In genomic region chr9:32524558-32525461, GRCh38 we compare ENCODE assay signal across 8 cellular contexts. TPM values are rescaled to one million over a fixed set of nuclear protein-coding genes. Genes with fewer than 3 reads are reported as not detected.
DNase-seq lines count a peak whose midpoint lies in the region; ATAC-seq and TF ChIP-seq lines count a peak whose summit lies in the region.

No MANE protein-coding gene starts in this region.

- H3K4me3 ChIP-seq in lower lobe of right lung (peak overlapping the region; percentile 78), transverse colon (peak overlapping the region in 3 of 4 donors; percentile 54 to 77 (median 68))

- no peaks in the 10 kb centered on the region for H3K36me3 ChIP-seq in lower lobe of right lung
- H3K36me3 ChIP-seq in transverse colon: no peaks in the 10 kb centered on the region

- no peaks in the 10 kb centered on the region for H3K27me3 Mint-ChIP-seq in MCF 10A (ENCODE audit: insufficient read depth, unreplicated experiment)

- peaks cover 30% of the 10 kb centered on the region for H3K4me1 Mint-ChIP-seq in MCF 10A (ENCODE audit: insufficient read depth, unreplicated experiment)

- H3K4me3 Mint-ChIP-seq in MCF 10A (ENCODE audit: unreplicated experiment): peak overlapping the region; percentile 82

- H3K27me3 ChIP-seq in lower lobe of right lung (ENCODE audit: low read depth): no peaks in the 10 kb centered on the region
- no peaks in the 10 kb centered on the region for H3K27me3 ChIP-seq in transverse colon

- H3K36me3 Mint-ChIP-seq in MCF 10A (ENCODE audit: insufficient read depth, unreplicated experiment): no peaks in the 10 kb centered on the region

- TF ChIP-seq POLR2A in transverse colon (IDR thresholded peaks at IDR 0.05): no peak

- DNase-seq in AML-193 (lab: John Stamatoyannopoulos, UW) (peak; percentile 12 to 16), NCI-H345 (lab: John Stamatoyannopoulos, UW) (peak; percentile 66), MCF 10A (ENCODE audit: unreplicated experiment) (peak; percentile 57), lower lobe of right lung (no peak), transverse colon (no peak), activated gamma-delta T cell (lab: John Stamatoyannopoulos, UW) (no peak), AG08396 (ENCODE audit: low spot score) (no peak)

- CTCF ChIA-PET in MCF 10A (lab: Yijun Ruan, JAX): interaction anchor here (0.5 to 4.1 kb wide), 21 partner anchors 8 to 464 kb away, joined by 3 to 84 read pairs (median 4); partner anchors contain the start of genes ACO1, NDUFB6 and SMIM27

- ATAC-seq in GM21529 (IDR thresholded peaks at IDR 0.05; ENCODE audit: unreplicated experiment) (peak; percentile 19), lower lobe of right lung (peak; percentile 34 to 49)

- intact Hi-C loops in MCF 10A (cut with micrococcal nuclease) (no loop called here), lower lobe of right lung (cut with DNase I) (no loop called here), transverse colon (cut with DNase I; ENCODE audit: low total_unique reads) (no loop called here)

- H3K4me1 ChIP-seq in lower lobe of right lung (peaks cover 28% of the 10 kb centered on the region), transverse colon (peaks cover 0 to 41% (median 17%) of the 10 kb centered on the region in 4 donors)

- no TSS peak for BruUV-seq in MCF 10A (replicated peaks; lab: Mats Ljungman, UMichigan)

- POLR2A ChIA-PET in MCF 10A (lab: Yijun Ruan, JAX): interaction anchor here (0.8 to 4.5 kb wide), 18 partner anchors 11 to 500 kb away, joined by 3 to 74 read pairs (median 4); partner anchors contain the start of genes ACO1, DNAJA1, NDUFB6 and SMIM27

- H3K27ac ChIP-seq in lower lobe of right lung (peak overlapping the region; percentile 88), transverse colon (peak overlapping the region; percentile 90 to 92 (median 90))

- 56 to 80% methylated on average over 7 to 27 of the region's 27 CpGs for WGBS in transverse colon (ENCODE audit: low coverage in 1 of 2), 2 donors

- in situ Hi-C loops in transverse colon (cut with MboI; ENCODE audit: low pct_ligation_motif_present in 1 of 4, low pct_unique_long_range_greater_than_20kb in 1 of 4, low sequenced_read_pairs in 3 of 4): no loop called here

- no peak for TF ChIP-seq CTCF in MCF 10A (IDR thresholded peaks at IDR 0.05; ENCODE audit: unreplicated experiment)
- TF ChIP-seq CTCF in lower lobe of right lung (IDR thresholded peaks at IDR 0.05): no peak
- TF ChIP-seq CTCF in transverse colon (IDR thresholded peaks at IDR 0.05): no peak

- no peaks in the 10 kb centered on the region for H3K9me3 Mint-ChIP-seq in MCF 10A (ENCODE audit: unreplicated experiment)

- TF ChIP-seq EP300 in transverse colon (IDR thresholded peaks at IDR 0.05; ENCODE audit: low read depth): no peak

- H3K9me3 ChIP-seq in lower lobe of right lung (no peaks in the 10 kb centered on the region), transverse colon (no peaks in the 10 kb centered on the region)

- H3K27ac Mint-ChIP-seq in MCF 10A (ENCODE audit: low read depth, unreplicated experiment): peak overlapping the region; percentile 62

RNA-seq across cellular contexts. Expression of gene RIGI, which starts 1.2 kb away (rescaled TPM):
- 3.0 and 3.2 TPM in 2 replicates for total RNA-seq in MCF 10A (2022)
- 24.6 TPM for total RNA-seq in lower lobe of right lung
- 10 to 100 TPM; 12.7 to 38.9 (median 21.1) TPM for total RNA-seq in transverse colon

RNA-seq across cellular contexts. Expression of gene SMIM27, which starts 27.3 kb away (rescaled TPM):
- 7.4 and 7.8 TPM in 2 replicates for total RNA-seq in MCF 10A (2022)
- total RNA-seq in lower lobe of right lung: 12.3 TPM
- total RNA-seq in transverse colon: 1 to 10 TPM; 2.0 to 7.5 (median 3.8) TPM

RNA-seq across cellular contexts. Expression of gene TOPORS, which starts 27.6 kb away (rescaled TPM):
- total RNA-seq in MCF 10A (2022) (16.7 and 18.4 TPM in 2 replicates), lower lobe of right lung (15.4 TPM), transverse colon (10 to 100 TPM; 14.5 to 26.5 (median 18.4) TPM)

RNA-seq across cellular contexts. Expression of gene NDUFB6, which starts 48.1 kb away (rescaled TPM):
- total RNA-seq in MCF 10A (2022) (56.1 and 59.6 TPM in 2 replicates), lower lobe of right lung (39.0 TPM), transverse colon (10 to 100 TPM; 10.5 to 42.7 (median 24.3) TPM)

Comparison
In these comparisons a context has a peak if more than half of its experiments do, and no peak if none do; other contexts are left out.
1. DNase-seq: peak in AML-193 (2 of 2), NCI-H345 (single experiment) and MCF 10A (single experiment); none in lower lobe of right lung (single experiment), transverse colon (single experiment), activated gamma-delta T cell (single experiment) and AG08396 (single experiment).